Comparison of ENCODE assay signal across 1 cellular context in genomic region chr17:75109407-75110236, GRCh38.
TF ChIP-seq lines count a peak whose summit lies in the region.

ARMC7 (plus strand) TSS chr17:75109969; CDS start chr17:75110289, 320 bp downstream.

TF ChIP-seq in GM12878, 131 proteins besides CTCF, POLR2A, EP300 and RAD21 (continued from another document):
- peak; percentile 16; the same call in 1 of the 2 replicates for TF ChIP-seq RUNX3 (IDR thresholded peaks at IDR 0.05; ENCODE audit: low read length)
- no peak for TF ChIP-seq YBX1 (IDR thresholded peaks at IDR 0.05)
- 0 out of 2 replicates have a peak, but pooled peaks have one; percentile 44 for TF ChIP-seq RELB (IDR thresholded peaks at IDR 0.05; ENCODE audit: low read depth)
- peak; percentile 50 to 82; a peak in 3 of 4 replicates for TF ChIP-seq BHLHE40 (IDR thresholded peaks at IDR 0.05; ENCODE audit: borderline replicate concordance in 1 of 2, low read depth in 2 of 2, low read length in 1 of 2)
- no peak for TF ChIP-seq WRNIP1 (IDR thresholded peaks at IDR 0.05; ENCODE audit: borderline replicate concordance, low read depth, low read length)
- peak; percentile 62 for TF ChIP-seq MAX (IDR thresholded peaks at IDR 0.05; ENCODE audit: low read depth, low read length)
